Comparison of ENCODE assay signal across 16 cellular contexts in genomic region chr7:149764481-149765398, GRCh38. TPM values are rescaled to one million over a fixed set of nuclear protein-coding genes. Genes with fewer than 3 reads are reported as not detected.
DNase-seq lines count a peak whose midpoint lies in the region; ATAC-seq and TF ChIP-seq lines count a peak whose summit lies in the region.
"Had no signal": no experiment of that assay in that cellular context is flagged by ENCODE, and none has a peak within 500 bp of the region (broad histone marks: within the 10 kb centered on the region; RNA-seq: fewer than 3 reads in every experiment).

No MANE protein-coding gene starts in this region.

- H3K36me3 Mint-ChIP-seq in progenitor cell of endocrine pancreas (ENCODE audit: insufficient read depth): peaks cover 27% of the 10 kb centered on the region

- ATAC-seq in GM21528 (IDR thresholded peaks at IDR 0.05; ENCODE audit: low FRiP score, unreplicated experiment): no peak

- no CpG with 5 or more reads among the region's 96 CpGs for WGBS in iPS DF 6.9 (ENCODE audit: insufficient coverage, insufficient read length)
- whole genome bisulfite sequencing in tibial nerve, 2 donors: 51 to 56% methylated on average over 65 to 75 of the region's 96 CpGs

- no peak for TF ChIP-seq POLR2A in tibial nerve (IDR thresholded peaks at IDR 0.05)

- DNase-seq in astrocyte of the hippocampus (ENCODE audit: low read depth, low spot score): peak; percentile 46
- no peak for DNase-seq in iPS DF 6.9 (ENCODE audit: low read depth, low spot score)
- peak; percentile 49 for DNase-seq in progenitor cell of endocrine pancreas (ENCODE audit: low spot score, unreplicated experiment)
- no peak for DNase-seq in tibial nerve (ENCODE audit: low spot score in 2 of 2)
- no peak for DNase-seq in activated CD4-positive, alpha-beta T cell treated with anti-CD3 and anti-CD28 coated beads, Interleukin-2, amount 50 U/mL, for 48 hours
- no peak for DNase-seq in NCI-H2196 treated with DMSO at 0.1 percent for 48 hours (lab: John Stamatoyannopoulos, UW; ENCODE audit: unreplicated experiment)
- DNase-seq: activated CD4-positive, alpha-beta T cell treated with anti-CD3 and anti-CD28 coated beads for 48 hours; activated T-cell treated with anti-CD3 and anti-CD28 coated beads, Interleukin-2, amount 50 U/mL, for 48 hours; DND-41; GM23248; right cardiac atrium had no signal

- no peak overlapping the region for H3K9ac ChIP-seq in HUES48 (ENCODE audit: low read depth, low read length)
- H3K9ac ChIP-seq: GM23248 had no signal

- H3K36me3 ChIP-seq in HUES48 (ENCODE audit: control insufficient read depth, insufficient read depth, low read length): no peaks in the 10 kb centered on the region
- no peaks in the 10 kb centered on the region for H3K36me3 ChIP-seq in iPS DF 6.9 (ENCODE audit: control insufficient read depth, insufficient read depth, low read length)
- H3K36me3 ChIP-seq in tibial nerve: peaks cover 0 to 21% (median 0%) of the 10 kb centered on the region in 3 donors

- H3K4me1 ChIP-seq in HUES48 (ENCODE audit: control insufficient read depth, insufficient read depth, low read length): 0 out of 2 replicates have a peak, but pooled peaks cover 5% of the 10 kb centered on the region
- peaks cover 14% of the 10 kb centered on the region for H3K4me1 ChIP-seq in iPS DF 6.9 (ENCODE audit: control insufficient read depth, insufficient read depth, low read length)
- H3K4me1 ChIP-seq in tibial nerve: peaks cover 0 to 11% (median 0%) of the 10 kb centered on the region in 4 donors

- H3K27me3 ChIP-seq in HUES48 (ENCODE audit: control insufficient read depth, insufficient read depth, low read length) (peaks cover 98% of the 10 kb centered on the region), iPS DF 6.9 (ENCODE audit: control insufficient read depth, insufficient read depth, low read length) (peaks cover 80% of the 10 kb centered on the region), tibial nerve (peaks cover 0 to 22% of the 10 kb centered on the region in 2 donors)

- H3K4me3 ChIP-seq in HUES48 (ENCODE audit: low read depth, low read length): peak overlapping the region; percentile 54
- H3K4me3 ChIP-seq in iPS DF 6.9 (ENCODE audit: low read length): peak overlapping the region; percentile 35; the same call in 1 of the 2 replicates
- H3K4me3 ChIP-seq in tibial nerve: no peak overlapping the region
- H3K4me3 ChIP-seq: GM23248 had no signal

- no peak for TF ChIP-seq EP300 in tibial nerve (IDR thresholded peaks at IDR 0.05)

- peak overlapping the region; percentile 79 for H3K27ac Mint-ChIP-seq in progenitor cell of endocrine pancreas
- H3K27ac Mint-ChIP-seq: stimulated activated naive CD8-positive, alpha-beta T cell treated with anti-CD3 and anti-CD28 coated beads, Interleukin-15, Interleukin-2, amounts not matched to agents 100 ng/mL and 50 ng/mL, for 24 hours; T-helper 1 cell treated with Interleukin-12 subunit alpha and Interleukin-12 subunit beta and Interleukin-4 antibody, amounts not matched to agents 30 μg/mL and 1 μg/mL, for 36 hours had no signal

- H3K4me1 Mint-ChIP-seq in progenitor cell of endocrine pancreas (ENCODE audit: low read depth): peaks cover 11% of the 10 kb centered on the region

- TF ChIP-seq CTCF in progenitor cell of endocrine pancreas (IDR thresholded peaks at IDR 0.05; ENCODE audit: unreplicated experiment) (peak; percentile 54), tibial nerve (IDR thresholded peaks at IDR 0.05) (no peak)

- peaks cover 84% of the 10 kb centered on the region for H3K27me3 Mint-ChIP-seq in progenitor cell of endocrine pancreas
- H3K27me3 Mint-ChIP-seq: stimulated activated naive CD8-positive, alpha-beta T cell treated with anti-CD3 and anti-CD28 coated beads, Interleukin-15, Interleukin-2, amounts not matched to agents 100 ng/mL and 50 ng/mL, for 24 hours had no signal

- H3K27ac ChIP-seq in HUES48 (ENCODE audit: low read depth, low read length) (no peak overlapping the region), iPS DF 6.9 (ENCODE audit: low read length) (no peak overlapping the region), tibial nerve (no peak overlapping the region)
- H3K27ac ChIP-seq: GM23248, HL-60 had no signal

- H3K9me3 ChIP-seq in HUES48 (ENCODE audit: control insufficient read depth, insufficient read depth, low read length): no peaks in the 10 kb centered on the region
- no peaks in the 10 kb centered on the region for H3K9me3 ChIP-seq in iPS DF 6.9 (ENCODE audit: control insufficient read depth, insufficient read depth, low read length)
- no peaks in the 10 kb centered on the region for H3K9me3 ChIP-seq in tibial nerve

- peak overlapping the region; percentile 54 for H3K4me3 Mint-ChIP-seq in progenitor cell of endocrine pancreas (ENCODE audit: low read depth)
- H3K4me3 Mint-ChIP-seq: stimulated activated naive CD8-positive, alpha-beta T cell treated with anti-CD3 and anti-CD28 coated beads, Interleukin-15, Interleukin-2, amounts not matched to agents 100 ng/mL and 50 ng/mL, for 24 hours; T-helper 1 cell treated with Interleukin-12 subunit alpha and Interleukin-12 subunit beta and Interleukin-4 antibody, amounts not matched to agents 30 μg/mL and 1 μg/mL, for 36 hours had no signal

- no peaks in the 10 kb centered on the region for H3K9me3 Mint-ChIP-seq in progenitor cell of endocrine pancreas (ENCODE audit: low read depth)
- H3K9me3 Mint-ChIP-seq: stimulated activated naive CD8-positive, alpha-beta T cell treated with anti-CD3 and anti-CD28 coated beads, Interleukin-15, Interleukin-2, amounts not matched to agents 100 ng/mL and 50 ng/mL, for 24 hours; T-helper 1 cell treated with Interleukin-12 subunit alpha and Interleukin-12 subunit beta and Interleukin-4 antibody, amounts not matched to agents 30 μg/mL and 1 μg/mL, for 36 hours had no signal

RNA-seq across cellular contexts. Expression of gene ZNF467, which starts 8.6 kb away (rescaled TPM):
- total RNA-seq in progenitor cell of endocrine pancreas (14.8 and 16.1 TPM in 2 replicates), tibial nerve (10 to 100 TPM in 1 of 4 donors, 1 to 10 TPM in 3; 3.3 to 15.9 (median 5.5) TPM)
- total RNA-seq: GM23248 had no signal

Comparison
In these comparisons a context has a peak if more than half of its experiments do, and no peak if none do; other contexts are left out.
1. H3K4me3 ChIP-seq: peak in HUES48 (single experiment) and iPS DF 6.9 (single experiment); none in tibial nerve (0 of 4).
2. DNase-seq: peak in astrocyte of the hippocampus (single experiment) and progenitor cell of endocrine pancreas (single experiment); none in iPS DF 6.9 (single experiment), tibial nerve (0 of 2), activated CD4-positive, alpha-beta T cell treated with anti-CD3 and anti-CD28 coated beads, Interleukin-2, amount 50 U/mL, for 48 hours (0 of 2) and NCI-H2196 treated with DMSO at 0.1 percent for 48 hours (single experiment).